11 cellular contexts compared by ENCODE assay signal in genomic region chr18:23194150-23194968, GRCh38. TPM values are rescaled to one million over a fixed set of nuclear protein-coding genes. Genes with fewer than 3 reads are reported as not detected.
DNase-seq lines count a peak whose midpoint lies in the region; ATAC-seq and TF ChIP-seq lines count a peak whose summit lies in the region.
"Had no signal": no experiment of that assay in that cellular context is flagged by ENCODE, and none has a peak within 500 bp of the region (broad histone marks: within the 10 kb centered on the region; RNA-seq: fewer than 3 reads in every experiment).

No MANE protein-coding gene starts in this region.

- H3K27me3 ChIP-seq in endodermal cell (ENCODE audit: control insufficient read depth, insufficient read depth, low read length, poor library complexity, severe bottlenecking) (no peaks in the 10 kb centered on the region), lung (ENCODE audit: control insufficient read depth, insufficient read depth) (no peaks in the 10 kb centered on the region)

- no peaks in the 10 kb centered on the region for H3K36me3 Mint-ChIP-seq in activated naive CD4-positive, alpha-beta T cell treated with anti-CD3 and anti-CD28 coated beads, Interleukin-2, amount 50 U/mL, for 72 hours
- no peaks in the 10 kb centered on the region for H3K36me3 Mint-ChIP-seq in activated naive CD4-positive, alpha-beta T cell treated with anti-CD3 and anti-CD28 coated beads, Interleukin-2, amount 10 ng/mL, durations not matched to agents 7 days and 5 days
- peaks cover 54% of the 10 kb centered on the region for H3K36me3 Mint-ChIP-seq in endodermal cell (ENCODE audit: low read depth)

- H3K4me1 Mint-ChIP-seq in activated naive CD4-positive, alpha-beta T cell treated with anti-CD3 and anti-CD28 coated beads, Interleukin-2, amount 10 ng/mL, durations not matched to agents 7 days and 5 days: peaks cover 11% of the 10 kb centered on the region
- H3K4me1 Mint-ChIP-seq in endodermal cell: peaks cover 8% of the 10 kb centered on the region
- H3K4me1 Mint-ChIP-seq: central memory CD8-positive, alpha-beta T cell had no signal

- no peak overlapping the region for H3K4me3 Mint-ChIP-seq in activated naive CD4-positive, alpha-beta T cell treated with anti-CD3 and anti-CD28 coated beads, Interleukin-2, amount 10 ng/mL, durations not matched to agents 7 days and 5 days
- H3K4me3 Mint-ChIP-seq in endodermal cell: no peak overlapping the region
- H3K4me3 Mint-ChIP-seq: central memory CD8-positive, alpha-beta T cell had no signal

- H3K4me1 ChIP-seq in endodermal cell (ENCODE audit: control insufficient read depth, insufficient read depth, low read length) (peaks cover 4% of the 10 kb centered on the region), lung (ENCODE audit: control insufficient read depth in 2 of 2, insufficient read depth in 2 of 2, low read length in 2 of 2) (peaks cover 0 to 15% of the 10 kb centered on the region in 2 donors), urinary bladder (ENCODE audit: insufficient read depth) (no peaks in the 10 kb centered on the region)

- WGBS in endodermal cell (ENCODE audit: insufficient coverage in 1 of 2, insufficient read length in 1 of 2), 2 experiments: 79 to 84% methylated on average over 10 to 14 of the region's 14 CpGs
- 69% methylated on average over 14 of the region's 14 CpGs for WGBS in lung, 2 donors
- WGBS in urinary bladder: 56% methylated on average over 14 of the region's 14 CpGs

- ATAC-seq in activated naive CD4-positive, alpha-beta T cell treated with anti-CD3 and anti-CD28 coated beads, Interleukin-2, amount 50 U/mL, for 72 hours: no peak
- ATAC-seq in lung (ENCODE audit: insufficient read depth, low FRiP score) (no peak), esophagus mucosa (no peak), HG02840 (IDR thresholded peaks at IDR 0.05; ENCODE audit: low FRiP score, unreplicated experiment) (no peak), GM21367 (IDR thresholded peaks at IDR 0.05; ENCODE audit: unreplicated experiment) (no peak)

- H3K4me3 ChIP-seq in endodermal cell (ENCODE audit: low read length) (no peak overlapping the region), lung (no peak overlapping the region), urinary bladder (ENCODE audit: low read depth, low read length) (no peak overlapping the region)
- H3K4me3 ChIP-seq: SK-N-MC had no signal

- peaks cover 13% of the 10 kb centered on the region for H3K27me3 Mint-ChIP-seq in activated naive CD4-positive, alpha-beta T cell treated with anti-CD3 and anti-CD28 coated beads, Interleukin-2, amount 10 ng/mL, durations not matched to agents 7 days and 5 days
- no peaks in the 10 kb centered on the region for H3K27me3 Mint-ChIP-seq in endodermal cell (ENCODE audit: insufficient read depth)

- DNase-seq in activated naive CD4-positive, alpha-beta T cell treated with anti-CD3 and anti-CD28 coated beads, Interleukin-2, amount 50 U/mL, for 72 hours (ENCODE audit: low spot score in 2 of 2): no peak
- no peak for DNase-seq in activated naive CD4-positive, alpha-beta T cell treated with anti-CD3 and anti-CD28 coated beads, Interleukin-2, amount 10 ng/mL, durations not matched to agents 7 days and 5 days
- no peak for DNase-seq in endodermal cell
- DNase-seq in lung (ENCODE audit: low spot score): no peak
- DNase-seq: NCI-H1105 treated with DMSO at 0.1 percent for 48 hours had no signal

- TF ChIP-seq CTCF in endodermal cell (conservative IDR thresholded peaks at IDR 0.05) (no peak), lung (IDR thresholded peaks at IDR 0.05; ENCODE audit: control extremely low read depth, extremely low read depth) (no peak)

- CTCF ChIA-PET in activated naive CD4-positive, alpha-beta T cell treated with anti-CD3 and anti-CD28 coated beads, Interleukin-2, amount 10 ng/mL, durations not matched to agents 7 days and 5 days (lab: Charles Lee): no interaction called here

- H3K36me3 ChIP-seq in endodermal cell (ENCODE audit: control insufficient read depth, insufficient read depth, low read length) (no peaks in the 10 kb centered on the region), lung (ENCODE audit: control insufficient read depth in 2 of 2, insufficient read depth in 2 of 2, low read length in 2 of 2) (peaks cover 0 to 4% of the 10 kb centered on the region in 2 donors), urinary bladder (ENCODE audit: insufficient read depth) (no peaks in the 10 kb centered on the region)

- H3K9me3 ChIP-seq in endodermal cell (ENCODE audit: control insufficient read depth, low read length) (peaks cover 13% of the 10 kb centered on the region), lung (ENCODE audit: control insufficient read depth in 2 of 2, insufficient read depth in 1 of 2, low read length in 1 of 2) (no peaks in the 10 kb centered on the region)

- no peaks in the 10 kb centered on the region for H3K9me3 Mint-ChIP-seq in activated naive CD4-positive, alpha-beta T cell treated with anti-CD3 and anti-CD28 coated beads, Interleukin-2, amount 50 U/mL, for 72 hours
- no peaks in the 10 kb centered on the region for H3K9me3 Mint-ChIP-seq in activated naive CD4-positive, alpha-beta T cell treated with anti-CD3 and anti-CD28 coated beads, Interleukin-2, amount 10 ng/mL, durations not matched to agents 7 days and 5 days
- H3K9me3 Mint-ChIP-seq in endodermal cell: no peaks in the 10 kb centered on the region
- H3K9me3 Mint-ChIP-seq: central memory CD8-positive, alpha-beta T cell had no signal

- H3K9ac ChIP-seq in endodermal cell (ENCODE audit: extremely low read depth, low read length, poor library complexity, severe bottlenecking): no peak overlapping the region

- H3K27ac ChIP-seq in endodermal cell (ENCODE audit: low read depth, low read length): no peak overlapping the region
- H3K27ac ChIP-seq in lung (ENCODE audit: low read depth in 1 of 2, low read length in 1 of 2): peak overlapping the region; percentile 17 to 58
- H3K27ac ChIP-seq in urinary bladder (ENCODE audit: low read depth): peak overlapping the region; percentile 54
- H3K27ac ChIP-seq: SK-N-MC had no signal

- H3K27ac Mint-ChIP-seq in activated naive CD4-positive, alpha-beta T cell treated with anti-CD3 and anti-CD28 coated beads, Interleukin-2, amount 50 U/mL, for 72 hours: peak overlapping the region; percentile 36 to 45
- H3K27ac Mint-ChIP-seq in activated naive CD4-positive, alpha-beta T cell treated with anti-CD3 and anti-CD28 coated beads, Interleukin-2, amount 10 ng/mL, durations not matched to agents 7 days and 5 days: no peak overlapping the region
- H3K27ac Mint-ChIP-seq in endodermal cell: peak overlapping the region; percentile 44

RNA-seq across cellular contexts. Expression of gene CABLES1, which starts 59.1 kb away (rescaled TPM):
- 1 to 10 TPM; 5.6 to 6.5 TPM for total RNA-seq in activated naive CD4-positive, alpha-beta T cell treated with anti-CD3 and anti-CD28 coated beads, Interleukin-2, amount 50 U/mL, for 72 hours
- total RNA-seq in endodermal cell: 10 to 100 TPM in 1 of 2 donors, 1 to 10 TPM in 1; 9.9 to 16.7 TPM
- polyA plus RNA-seq in endodermal cell (2013, experiment 1 of 2): 4.5 TPM
- polyA plus RNA-seq in endodermal cell (2013, experiment 2 of 2): 4.3 TPM
- total RNA-seq in lung: 10 to 100 TPM; 19.2 to 32.6 TPM
- 10 to 100 TPM in 1 of 2 donors, 1 to 10 TPM in 1; 4.2 to 10.3 TPM for polyA plus RNA-seq in lung
- 14.6 TPM for total RNA-seq in urinary bladder
- 4.5 TPM for polyA plus RNA-seq in urinary bladder
- 7.8 TPM for total RNA-seq in esophagus mucosa
